ENCODE assay signal across 33 cellular contexts in genomic region chr5:139886213-139886612, GRCh38.
"Had no signal": no experiment of that assay in that cellular context is flagged by ENCODE, and none has a peak within 500 bp of the region (broad histone marks: within the 10 kb centered on the region; RNA-seq: fewer than 3 reads in every experiment).

No MANE protein-coding gene starts in this region.

- H3K4me3 ChIP-seq: coronary artery, MG63, PC-9 had no signal

- DNase-seq: activated CD4-positive, alpha-beta memory T cell treated with anti-CD3 and anti-CD28 coated beads, Interleukin-2, amount 10 ng/mL, durations not matched to agents 7 days and 5 days; activated CD4-positive, alpha-beta T cell treated with anti-CD3 and anti-CD28 coated beads for 1 hour; activated CD4-positive, alpha-beta T cell treated with anti-CD3 and anti-CD28 coated beads for 48 hours; activated CD4-positive, CD25-positive, alpha-beta regulatory T cell; activated CD8-positive, alpha-beta memory T cell treated with anti-CD3 and anti-CD28 coated beads for 24 hours; activated CD8-positive, alpha-beta memory T cell treated with anti-CD3 and anti-CD28 coated beads, Interleukin-2, amount 10 ng/mL, durations not matched to agents 7 days and 5 days; activated CD8-positive, alpha-beta memory T cell treated with anti-CD3 and anti-CD28 coated beads, Interleukin-2, amount 50 U/mL, for 48 hours; activated effector memory CD4-positive, alpha-beta T cell treated with anti-CD3 and anti-CD28 coated beads, Interleukin-2, amount 50 U/mL, for 16 hours; activated naive CD4-positive, alpha-beta T cell; activated naive CD4-positive, alpha-beta T cell treated with anti-CD3 and anti-CD28 coated beads, Interleukin-2, amount 50 U/mL, for 16 hours; activated naive CD8-positive, alpha-beta T cell treated with anti-CD3 and anti-CD28 coated beads for 36 hours; activated T-cell treated with anti-CD3 and anti-CD28 coated beads, Interleukin-2, amount 50 U/mL, for 48 hours; amniotic stem cell; aorta; Karpas-422; MG63; MV-4-11; NCI-H1092; NCI-H1417; NCI-H146; NCI-H187; NCI-H2029 treated with DMSO at 0.1 percent for 48 hours; NCI-H2107; NCI-H2171; NCI-H510A; PC-9; SW 1271; T1000; WERI-Rb-1 had no signal

- H3K4me2 ChIP-seq: PC-9 had no signal

- H2AFZ ChIP-seq: PC-9 had no signal

- H3K36me3 ChIP-seq: MG63, WERI-Rb-1 had no signal

- FAIRE-seq: RCC 7860 had no signal

- H3K27me3 ChIP-seq: MG63 had no signal

- H3K27ac ChIP-seq: coronary artery, PC-9, RWPE1, WERI-Rb-1 had no signal

- ATAC-seq: activated CD8-positive, alpha-beta memory T cell treated with anti-CD3 and anti-CD28 coated beads, Interleukin-2, amount 10 ng/mL, durations not matched to agents 7 days and 5 days; Right ventricle myocardium inferior had no signal

- H3K9me3 ChIP-seq: MG63 had no signal
